ENCODE assay signal across 1 cellular context in genomic region chr1:20614130-20614579, GRCh38.
TF ChIP-seq lines count a peak whose summit lies in the region.

No MANE protein-coding gene starts in this region.

TF ChIP-seq in GM23338, 12 proteins besides CTCF, POLR2A, EP300 and RAD21 (continued from another document):
- TF ChIP-seq REST (IDR thresholded peaks at IDR 0.05; ENCODE audit: unreplicated experiment) (no peak), POLR2AphosphoS5 (IDR thresholded peaks at IDR 0.05; ENCODE audit: low read depth) (no peak), NANOG (IDR thresholded peaks at IDR 0.05; ENCODE audit: borderline replicate concordance) (no peak), STAT1 (IDR thresholded peaks at IDR 0.05; ENCODE audit: unreplicated experiment) (no peak)
